Comparison of ENCODE assay signal across 18 cellular contexts in the genomic region with DNA sequence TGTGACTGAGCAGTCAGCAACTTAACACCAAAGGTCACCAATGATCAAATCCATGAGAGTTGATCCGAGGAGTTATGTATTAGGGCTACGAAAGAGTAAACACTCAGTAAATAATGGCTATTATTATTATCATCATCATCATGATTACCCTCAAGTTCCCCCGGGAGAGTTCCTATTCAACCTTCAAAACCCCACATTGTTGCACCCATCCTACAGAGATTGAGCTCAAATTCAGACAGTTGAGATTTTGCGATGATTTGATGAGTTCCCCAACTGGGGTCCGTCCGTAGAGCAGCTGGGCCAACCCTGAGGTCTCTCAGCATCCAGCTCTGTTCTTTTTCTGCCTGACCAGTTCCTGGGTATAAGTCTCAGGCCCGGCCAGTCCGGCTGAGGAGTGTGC. TPM values are rescaled to one million over a fixed set of nuclear protein-coding genes. Genes with fewer than 3 reads are reported as not detected.
"Had no signal": no experiment of that assay in that cellular context is flagged by ENCODE, and none has a peak within 500 bp of the region (broad histone marks: within the 10 kb centered on the region; RNA-seq: fewer than 3 reads in every experiment).

No MANE protein-coding gene starts in this region.

RNA-seq across cellular contexts. Expression of a gene that starts 1.4 kb away (rescaled TPM):
- total RNA-seq: activated B cell treated with CpG ODN at 0.5 μM for 24 hours; activated CD4-positive, alpha-beta memory T cell treated with anti-CD3 and anti-CD28 coated beads for 36 hours; activated CD4-positive, alpha-beta T cell treated with anti-CD3 and anti-CD28 coated beads, Interleukin-2, amount 10 ng/mL, durations not matched to agents 24 days and 14 days; activated CD8-positive, alpha-beta memory T cell treated with anti-CD3 and anti-CD28 coated beads for 36 hours; activated CD8-positive, alpha-beta T cell treated with anti-CD3 and anti-CD28 coated beads for 36 hours; activated naive CD4-positive, alpha-beta T cell treated with anti-CD3 and anti-CD28 coated beads for 36 hours; activated naive CD4-positive, alpha-beta T cell treated with anti-CD3 and anti-CD28 coated beads, Interleukin-2, amount 50 U/mL, for 72 hours; activated naive CD8-positive, alpha-beta T cell treated with anti-CD3 and anti-CD28 coated beads for 36 hours; activated T-cell treated with anti-CD3 and anti-CD28 coated beads, Interleukin-2, amount 50 U/mL, for 4 hours; activated T-cell treated with anti-CD3 and anti-CD28 coated beads, Interleukin-2, amount 50 U/mL, for 72 hours; activated T-helper 1 cell treated with anti-CD3 and anti-CD28 coated beads, Interleukin-12 subunit alpha, Interleukin-12 subunit beta, Interleukin-2, Interleukin-4 antibody, amounts not matched to agents 30 ng/mL and 10 ng/mL and 1 ng/mL, durations not matched to agents 14 hours and 24 hours and 36 hours; activated T-helper 17 cell treated with anti-CD3 and anti-CD28 coated beads, Interleukin-2, amount 50 U/mL, for 72 hours; aorta; bronchial epithelial cell; cardiac muscle cell; colonic mucosa had no signal
- polyA plus RNA-seq: adrenal gland, aorta, cardiac muscle cell had no signal

RNA-seq across cellular contexts. Expression of a gene that starts 5.5 kb away (rescaled TPM):
- total RNA-seq: activated B cell treated with CpG ODN at 0.5 μM for 24 hours; activated CD4-positive, alpha-beta memory T cell treated with anti-CD3 and anti-CD28 coated beads for 36 hours; activated CD4-positive, alpha-beta T cell treated with anti-CD3 and anti-CD28 coated beads, Interleukin-2, amount 10 ng/mL, durations not matched to agents 24 days and 14 days; activated CD8-positive, alpha-beta memory T cell treated with anti-CD3 and anti-CD28 coated beads for 36 hours; activated CD8-positive, alpha-beta T cell treated with anti-CD3 and anti-CD28 coated beads for 36 hours; activated naive CD4-positive, alpha-beta T cell treated with anti-CD3 and anti-CD28 coated beads for 36 hours; activated naive CD4-positive, alpha-beta T cell treated with anti-CD3 and anti-CD28 coated beads, Interleukin-2, amount 50 U/mL, for 72 hours; activated naive CD8-positive, alpha-beta T cell treated with anti-CD3 and anti-CD28 coated beads for 36 hours; activated T-cell treated with anti-CD3 and anti-CD28 coated beads, Interleukin-2, amount 50 U/mL, for 4 hours; activated T-cell treated with anti-CD3 and anti-CD28 coated beads, Interleukin-2, amount 50 U/mL, for 72 hours; activated T-helper 1 cell treated with anti-CD3 and anti-CD28 coated beads, Interleukin-12 subunit alpha, Interleukin-12 subunit beta, Interleukin-2, Interleukin-4 antibody, amounts not matched to agents 30 ng/mL and 10 ng/mL and 1 ng/mL, durations not matched to agents 14 hours and 24 hours and 36 hours; activated T-helper 17 cell treated with anti-CD3 and anti-CD28 coated beads, Interleukin-2, amount 50 U/mL, for 72 hours; adrenal gland; aorta; cardiac muscle cell; chondrocyte; colonic mucosa had no signal
- polyA plus RNA-seq: aorta, cardiac muscle cell had no signal

RNA-seq across cellular contexts. Expression of a gene that starts 6.4 kb away (rescaled TPM):
- total RNA-seq: activated B cell treated with CpG ODN at 0.5 μM for 24 hours; activated CD4-positive, alpha-beta memory T cell treated with anti-CD3 and anti-CD28 coated beads for 36 hours; activated CD4-positive, alpha-beta T cell treated with anti-CD3 and anti-CD28 coated beads, Interleukin-2, amount 10 ng/mL, durations not matched to agents 24 days and 14 days; activated CD8-positive, alpha-beta memory T cell treated with anti-CD3 and anti-CD28 coated beads for 36 hours; activated CD8-positive, alpha-beta T cell treated with anti-CD3 and anti-CD28 coated beads for 36 hours; activated naive CD4-positive, alpha-beta T cell treated with anti-CD3 and anti-CD28 coated beads for 36 hours; activated naive CD4-positive, alpha-beta T cell treated with anti-CD3 and anti-CD28 coated beads, Interleukin-2, amount 50 U/mL, for 72 hours; activated naive CD8-positive, alpha-beta T cell treated with anti-CD3 and anti-CD28 coated beads for 36 hours; activated T-cell treated with anti-CD3 and anti-CD28 coated beads, Interleukin-2, amount 50 U/mL, for 4 hours; activated T-helper 1 cell treated with anti-CD3 and anti-CD28 coated beads, Interleukin-12 subunit alpha, Interleukin-12 subunit beta, Interleukin-2, Interleukin-4 antibody, amounts not matched to agents 30 ng/mL and 10 ng/mL and 1 ng/mL, durations not matched to agents 14 hours and 24 hours and 36 hours; activated T-helper 17 cell treated with anti-CD3 and anti-CD28 coated beads, Interleukin-2, amount 50 U/mL, for 72 hours; adrenal gland; aorta; bronchial epithelial cell; cardiac muscle cell; chondrocyte; colonic mucosa had no signal
- polyA plus RNA-seq: adrenal gland, cardiac muscle cell had no signal

RNA-seq across cellular contexts. Expression of a gene that starts 10.8 kb away (rescaled TPM):
- total RNA-seq: activated B cell treated with CpG ODN at 0.5 μM for 24 hours; activated CD4-positive, alpha-beta memory T cell treated with anti-CD3 and anti-CD28 coated beads for 36 hours; activated CD4-positive, alpha-beta T cell treated with anti-CD3 and anti-CD28 coated beads, Interleukin-2, amount 10 ng/mL, durations not matched to agents 24 days and 14 days; activated CD8-positive, alpha-beta memory T cell treated with anti-CD3 and anti-CD28 coated beads for 36 hours; activated CD8-positive, alpha-beta T cell treated with anti-CD3 and anti-CD28 coated beads for 36 hours; activated naive CD4-positive, alpha-beta T cell treated with anti-CD3 and anti-CD28 coated beads for 36 hours; activated naive CD4-positive, alpha-beta T cell treated with anti-CD3 and anti-CD28 coated beads, Interleukin-2, amount 50 U/mL, for 72 hours; activated naive CD8-positive, alpha-beta T cell treated with anti-CD3 and anti-CD28 coated beads for 36 hours; activated T-cell treated with anti-CD3 and anti-CD28 coated beads, Interleukin-2, amount 50 U/mL, for 4 hours; activated T-cell treated with anti-CD3 and anti-CD28 coated beads, Interleukin-2, amount 50 U/mL, for 72 hours; activated T-helper 1 cell treated with anti-CD3 and anti-CD28 coated beads, Interleukin-12 subunit alpha, Interleukin-12 subunit beta, Interleukin-2, Interleukin-4 antibody, amounts not matched to agents 30 ng/mL and 10 ng/mL and 1 ng/mL, durations not matched to agents 14 hours and 24 hours and 36 hours; activated T-helper 17 cell treated with anti-CD3 and anti-CD28 coated beads, Interleukin-2, amount 50 U/mL, for 72 hours; adrenal gland; aorta; bronchial epithelial cell; cardiac muscle cell; colonic mucosa had no signal
- polyA plus RNA-seq: adrenal gland, aorta, cardiac muscle cell had no signal

RNA-seq across cellular contexts. Expression of a gene that starts 14.0 kb away (rescaled TPM):
- total RNA-seq: activated B cell treated with CpG ODN at 0.5 μM for 24 hours; activated CD4-positive, alpha-beta memory T cell treated with anti-CD3 and anti-CD28 coated beads for 36 hours; activated CD4-positive, alpha-beta T cell treated with anti-CD3 and anti-CD28 coated beads, Interleukin-2, amount 10 ng/mL, durations not matched to agents 24 days and 14 days; activated CD8-positive, alpha-beta memory T cell treated with anti-CD3 and anti-CD28 coated beads for 36 hours; activated CD8-positive, alpha-beta T cell treated with anti-CD3 and anti-CD28 coated beads for 36 hours; activated naive CD4-positive, alpha-beta T cell treated with anti-CD3 and anti-CD28 coated beads for 36 hours; activated naive CD4-positive, alpha-beta T cell treated with anti-CD3 and anti-CD28 coated beads, Interleukin-2, amount 50 U/mL, for 72 hours; activated naive CD8-positive, alpha-beta T cell treated with anti-CD3 and anti-CD28 coated beads for 36 hours; activated T-cell treated with anti-CD3 and anti-CD28 coated beads, Interleukin-2, amount 50 U/mL, for 4 hours; activated T-cell treated with anti-CD3 and anti-CD28 coated beads, Interleukin-2, amount 50 U/mL, for 72 hours; activated T-helper 1 cell treated with anti-CD3 and anti-CD28 coated beads, Interleukin-12 subunit alpha, Interleukin-12 subunit beta, Interleukin-2, Interleukin-4 antibody, amounts not matched to agents 30 ng/mL and 10 ng/mL and 1 ng/mL, durations not matched to agents 14 hours and 24 hours and 36 hours; activated T-helper 17 cell treated with anti-CD3 and anti-CD28 coated beads, Interleukin-2, amount 50 U/mL, for 72 hours; adrenal gland; aorta; bronchial epithelial cell; cardiac muscle cell; chondrocyte; colonic mucosa had no signal
- polyA plus RNA-seq: adrenal gland, aorta, cardiac muscle cell had no signal
